19 cellular contexts compared by ENCODE assay signal in genomic region chr5:123000731-123001130, GRCh38. TPM values are rescaled to one million over a fixed set of nuclear protein-coding genes. Genes with fewer than 3 reads are reported as not detected.
DNase-seq lines count a peak whose midpoint lies in the region; ATAC-seq and TF ChIP-seq lines count a peak whose summit lies in the region.
"Had no signal": no experiment of that assay in that cellular context is flagged by ENCODE, and none has a peak within 500 bp of the region (broad histone marks: within the 10 kb centered on the region; RNA-seq: fewer than 3 reads in every experiment).

No MANE protein-coding gene starts in this region.

- H3K4me1 Mint-ChIP-seq in activated CD8-positive, alpha-beta T cell treated with anti-CD3 and anti-CD28 coated beads, Interleukin-2, amount 10 ng/mL, durations not matched to agents 7 days and 5 days (ENCODE audit: low read depth): no peaks in the 10 kb centered on the region

- TF ChIP-seq EP300 in stomach (IDR thresholded peaks at IDR 0.05): no peak

- POLR2A ChIA-PET in activated CD8-positive, alpha-beta T cell treated with anti-CD3 and anti-CD28 coated beads, Interleukin-2, amount 10 ng/mL, durations not matched to agents 7 days and 5 days (lab: Charles Lee): no interaction called here

- H3K9me3 Mint-ChIP-seq in activated CD8-positive, alpha-beta T cell treated with anti-CD3 and anti-CD28 coated beads, Interleukin-2, amount 10 ng/mL, durations not matched to agents 7 days and 5 days (ENCODE audit: insufficient read depth): no peaks in the 10 kb centered on the region
- H3K9me3 Mint-ChIP-seq: HFFc6; natural killer cell treated with Interleukin-12 subunit alpha and Interleukin-12 subunit beta and Interleukin-15 and Interleukin-18, amount 100 ng/mL, for 72 hours had no signal

- H3K27me3 ChIP-seq in SJCRH30: no peaks in the 10 kb centered on the region
- no peaks in the 10 kb centered on the region for H3K27me3 ChIP-seq in stomach
- H3K27me3 ChIP-seq: adrenal gland, BLaER1, ovary, right atrium auricular region, suprapubic skin had no signal

- H3K27ac ChIP-seq in SJCRH30 (peak overlapping the region; percentile 6; the same call in 1 of the 2 replicates), stomach (no peak overlapping the region)
- H3K27ac ChIP-seq: adrenal gland, BLaER1, coronary artery, ovary, right atrium auricular region, suprapubic skin had no signal

- H3K27me3 Mint-ChIP-seq in activated CD8-positive, alpha-beta T cell treated with anti-CD3 and anti-CD28 coated beads, Interleukin-2, amount 10 ng/mL, durations not matched to agents 7 days and 5 days (ENCODE audit: low read depth): peaks cover 7% of the 10 kb centered on the region
- H3K27me3 Mint-ChIP-seq: natural killer cell treated with Interleukin-12 subunit alpha and Interleukin-12 subunit beta and Interleukin-15 and Interleukin-18, amount 100 ng/mL, for 72 hours had no signal

- H3K36me3 Mint-ChIP-seq in activated CD8-positive, alpha-beta T cell treated with anti-CD3 and anti-CD28 coated beads, Interleukin-2, amount 10 ng/mL, durations not matched to agents 7 days and 5 days (ENCODE audit: low read depth): no peaks in the 10 kb centered on the region
- H3K36me3 Mint-ChIP-seq: natural killer cell treated with Interleukin-12 subunit alpha and Interleukin-12 subunit beta and Interleukin-15 and Interleukin-18, amount 100 ng/mL, for 72 hours had no signal

- no peaks in the 10 kb centered on the region for H3K9me3 ChIP-seq in SJCRH30 (replicated peaks)
- no peaks in the 10 kb centered on the region for H3K9me3 ChIP-seq in stomach
- H3K9me3 ChIP-seq: adrenal gland, BLaER1, ovary, right atrium auricular region, suprapubic skin had no signal

- H3K4me3 ChIP-seq in SJCRH30: no peak overlapping the region
- H3K4me3 ChIP-seq in stomach: no peak overlapping the region
- H3K4me3 ChIP-seq: adrenal gland, BLaER1, coronary artery, ovary, right atrium auricular region, suprapubic skin had no signal

- no peak for ATAC-seq in activated CD8-positive, alpha-beta T cell treated with anti-CD3 and anti-CD28 coated beads, Interleukin-2, amount 10 ng/mL, durations not matched to agents 7 days and 5 days
- ATAC-seq in GM19328 (IDR thresholded peaks at IDR 0.05; ENCODE audit: unreplicated experiment): no peak
- no peak for ATAC-seq in HG02970 (IDR thresholded peaks at IDR 0.05; ENCODE audit: low FRiP score, unreplicated experiment)
- ATAC-seq: natural killer cell treated with Interleukin-12 subunit alpha and Interleukin-12 subunit beta and Interleukin-15 and Interleukin-18, amount 100 ng/mL, for 72 hours had no signal

- H3K4me3 Mint-ChIP-seq in activated CD8-positive, alpha-beta T cell treated with anti-CD3 and anti-CD28 coated beads, Interleukin-2, amount 10 ng/mL, durations not matched to agents 7 days and 5 days: no peak overlapping the region
- H3K4me3 Mint-ChIP-seq: HFFc6; natural killer cell treated with Interleukin-12 subunit alpha and Interleukin-12 subunit beta and Interleukin-15 and Interleukin-18, amount 100 ng/mL, for 72 hours had no signal

- no peak for TF ChIP-seq CTCF in stomach (IDR thresholded peaks at IDR 0.05)

- TF ChIP-seq POLR2A in stomach (IDR thresholded peaks at IDR 0.05): no peak

- CTCF ChIA-PET in activated CD8-positive, alpha-beta T cell treated with anti-CD3 and anti-CD28 coated beads, Interleukin-2, amount 10 ng/mL, durations not matched to agents 7 days and 5 days (lab: Charles Lee): no interaction called here

- H3K27ac Mint-ChIP-seq in activated CD8-positive, alpha-beta T cell treated with anti-CD3 and anti-CD28 coated beads, Interleukin-2, amount 10 ng/mL, durations not matched to agents 7 days and 5 days: no peak overlapping the region
- H3K27ac Mint-ChIP-seq: HFFc6; natural killer cell treated with Interleukin-12 subunit alpha and Interleukin-12 subunit beta and Interleukin-15 and Interleukin-18, amount 100 ng/mL, for 72 hours had no signal

- intact Hi-C loops in stomach (cut with DNase I; ENCODE audit: low total_unique reads): no loop called here

- DNase-seq in COR-L47 (lab: John Stamatoyannopoulos, UW) (peak; percentile 76), NCI-H1105 treated with DMSO at 0.1 percent for 48 hours (lab: John Stamatoyannopoulos, UW) (peak; percentile 80), NCI-H2196 treated with DMSO at 0.1 percent for 48 hours (lab: John Stamatoyannopoulos, UW; ENCODE audit: unreplicated experiment) (peak; percentile 3), SJCRH30 (peak; percentile 63 to 83), stomach (no peak)
- no peak for DNase-seq in activated CD8-positive, alpha-beta T cell treated with anti-CD3 and anti-CD28 coated beads, Interleukin-2, amount 10 ng/mL, durations not matched to agents 7 days and 5 days
- DNase-seq: activated effector memory CD4-positive, alpha-beta T cell treated with anti-CD3 and anti-CD28 coated beads, Interleukin-2, amount 50 U/mL, for 16 hours; HFFc6; ovary; Right ventricle myocardium superior had no signal

- H3K36me3 ChIP-seq in SJCRH30 (no peaks in the 10 kb centered on the region), stomach (peaks cover 0 to 20% (median 11%) of the 10 kb centered on the region in 4 donors)
- H3K36me3 ChIP-seq: adrenal gland, BLaER1, ovary, right atrium auricular region had no signal

- 90 to 98% (median 96%) methylated on average over 1 of the region's 1 CpG for WGBS in stomach, 5 donors

- H3K4me1 ChIP-seq in SJCRH30: peaks cover 18% of the 10 kb centered on the region
- no peaks in the 10 kb centered on the region for H3K4me1 ChIP-seq in stomach
- H3K4me1 ChIP-seq: adrenal gland, BLaER1, right atrium auricular region, suprapubic skin had no signal

RNA-seq across cellular contexts. Expression of gene PPIC, which starts 35.8 kb away (rescaled TPM):
- total RNA-seq in SJCRH30 (2014; rRNA removed; shearing (Covaris generic)): 13.9 and 16.5 TPM in 2 replicates
- not detected for total RNA-seq in activated CD8-positive, alpha-beta T cell treated with anti-CD3 and anti-CD28 coated beads, Interleukin-2, amount 10 ng/mL, durations not matched to agents 7 days and 5 days
- 10 to 100 TPM; 10.5 to 57.5 (median 22.3) TPM for total RNA-seq in stomach
- polyA plus RNA-seq in stomach: 10 to 100 TPM in 2 of 3 donors, 1 to 10 TPM in 1; 6.9 to 19.9 (median 19.0) TPM
- total RNA-seq: natural killer cell treated with Interleukin-12 subunit alpha and Interleukin-12 subunit beta and Interleukin-15 and Interleukin-18, amount 100 ng/mL, for 72 hours; T-helper 1 cell treated with Interleukin-12 subunit alpha and Interleukin-12 subunit beta and Interleukin-4 antibody, amounts not matched to agents 30 ng/mL and 1 ng/mL, for 36 hours had no signal

Comparison
In these comparisons a context has a peak if more than half of its experiments do, and no peak if none do; other contexts are left out.
1. DNase-seq: peak in COR-L47 (single experiment), NCI-H1105 treated with DMSO at 0.1 percent for 48 hours (single experiment), NCI-H2196 treated with DMSO at 0.1 percent for 48 hours (single experiment) and SJCRH30 (2 of 2); none in activated CD8-positive, alpha-beta T cell treated with anti-CD3 and anti-CD28 coated beads, Interleukin-2, amount 10 ng/mL, durations not matched to agents 7 days and 5 days (single experiment) and stomach (single experiment).
2. RNA of gene PPIC, which starts 35.8 kb away (total RNA-seq): 10.5 to 57.5 TPM in stomach and 13.9 to 16.5 TPM in SJCRH30; not detected in activated CD8-positive, alpha-beta T cell treated with anti-CD3 and anti-CD28 coated beads, Interleukin-2, amount 10 ng/mL, durations not matched to agents 7 days and 5 days; every median in the first group is over 10 times any median in the second.